Comparison of ENCODE assay signal across 29 cellular contexts in the genomic region with DNA sequence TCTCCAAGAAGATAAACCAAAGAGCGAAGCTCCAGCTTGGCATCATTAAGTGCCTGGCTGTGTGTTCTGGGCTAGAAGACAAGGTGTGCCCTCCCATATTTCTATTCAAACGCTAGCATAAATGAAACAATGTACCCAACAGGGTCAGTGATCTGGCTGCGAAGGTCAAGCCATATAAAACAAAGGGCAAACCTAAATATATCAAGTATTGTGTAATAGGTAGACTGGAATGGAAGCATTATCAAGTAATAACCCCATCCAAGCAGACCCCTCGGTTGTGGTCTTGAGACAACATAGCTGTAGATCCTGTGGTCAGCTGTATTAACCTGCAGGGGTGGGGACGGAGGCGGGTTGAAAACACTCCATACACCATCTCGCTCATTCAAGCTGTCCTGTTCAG.
"Had no signal": no experiment of that assay in that cellular context is flagged by ENCODE, and none has a peak within 500 bp of the region (broad histone marks: within the 10 kb centered on the region; RNA-seq: fewer than 3 reads in every experiment).

No MANE protein-coding gene starts in this region.

- H3K9me3 ChIP-seq: ascending aorta had no signal

- H3K27me3 ChIP-seq: ascending aorta, cardiac muscle cell had no signal

- DNase-seq: activated B cell treated with CpG ODN at 0.5 μM for 24 hours; activated CD4-positive, alpha-beta memory T cell treated with anti-CD3 and anti-CD28 coated beads for 36 hours; activated CD4-positive, alpha-beta T cell treated with anti-CD3 and anti-CD28 coated beads for 4 hours; activated CD4-positive, alpha-beta T cell treated with anti-CD3 and anti-CD28 coated beads, Interleukin-2, amount 10 ng/mL, durations not matched to agents 24 days and 14 days; activated CD4-positive, alpha-beta T cell treated with anti-CD3 and anti-CD28 coated beads, Interleukin-2, amount 50 U/mL, for 1 hour; activated CD4-positive, alpha-beta T cell treated with anti-CD3 and anti-CD28 coated beads, Interleukin-2, amount 50 U/mL, for 4 hours; activated CD4-positive, CD25-positive, alpha-beta regulatory T cell treated with anti-CD3 and anti-CD28 coated beads, Interleukin-2, amount 50 U/mL, for 72 hours; activated CD8-positive, alpha-beta memory T cell treated with anti-CD3 and anti-CD28 coated beads, Interleukin-2, amount 50 U/mL, for 4 hours; activated CD8-positive, alpha-beta T cell treated with anti-CD3 and anti-CD28 coated beads for 36 hours; activated effector memory CD4-positive, alpha-beta T cell treated with Interleukin-2 at 50 U/mL for 16 hours; activated gamma-delta T cell; activated naive CD4-positive, alpha-beta T cell treated with anti-CD3 and anti-CD28 coated beads, Interleukin-2, amount 10 ng/mL, durations not matched to agents 7 days and 5 days; activated naive CD4-positive, alpha-beta T cell treated with Interleukin-2 at 50 U/mL for 16 hours; activated naive CD8-positive, alpha-beta T cell treated with anti-CD3 and anti-CD28 coated beads, Interleukin-2, amount 10 ng/mL, durations not matched to agents 7 days and 5 days; activated naive CD8-positive, alpha-beta T cell treated with anti-CD3 and anti-CD28 coated beads, Interleukin-2, amount 50 U/mL, for 24 hours; activated T-cell treated with anti-CD3 and anti-CD28 coated beads, Interleukin-2, amount 50 U/mL, for 24 hours; activated T-cell treated with anti-CD3 and anti-CD28 coated beads, Interleukin-2, amount 50 U/mL, for 48 hours; amygdala; anterior cingulate cortex; caudate nucleus; cerebellar nuclear complex; T-helper 1 cell; T-helper 2 cell; T-helper 9 cell had no signal

- H3K4me3 ChIP-seq: ascending aorta, cardiac muscle cell had no signal

- H3K4me1 ChIP-seq: ascending aorta had no signal

- H3K36me3 ChIP-seq: ascending aorta, cardiac muscle cell had no signal

- H3K27ac ChIP-seq: ascending aorta, cardiac muscle cell, VCaP had no signal

- FAIRE-seq: bronchial epithelial cell, TTC549 had no signal

- ATAC-seq: activated CD8-positive, alpha-beta T cell treated with anti-CD3 and anti-CD28 coated beads for 36 hours; activated naive CD8-positive, alpha-beta T cell treated with anti-CD3 and anti-CD28 coated beads, Interleukin-2, amount 50 U/mL, for 24 hours had no signal
